In genomic region chr1:155946633-155947219, GRCh38 we compare ENCODE assay signal across 9 cellular contexts. TPM values are rescaled to one million over a fixed set of nuclear protein-coding genes. Genes with fewer than 3 reads are reported as not detected.
DNase-seq lines count a peak whose midpoint lies in the region; ATAC-seq lines count a peak whose summit lies in the region.
"Had no signal": no experiment of that assay in that cellular context is flagged by ENCODE, and none has a peak within 500 bp of the region (broad histone marks: within the 10 kb centered on the region; RNA-seq: fewer than 3 reads in every experiment).

No MANE protein-coding gene starts in this region.

- intact Hi-C loops in activated CD4-positive, alpha-beta T cell treated with anti-CD3 and anti-CD28 coated beads, Interleukin-2, amount 10 ng/mL, durations not matched to agents 24 days and 14 days (cut with micrococcal nuclease): loop anchor here (1.0 kb wide), 3 partner anchors 8 to 31 kb away; partner anchors contain the start of gene KHDC4

- H3K4me3 Mint-ChIP-seq in activated CD4-positive, alpha-beta T cell treated with anti-CD3 and anti-CD28 coated beads, Interleukin-2, amount 10 ng/mL, durations not matched to agents 24 days and 14 days: peak overlapping the region; percentile 64
- peak overlapping the region; percentile 43 for H3K4me3 Mint-ChIP-seq in stimulated activated memory B cell treated with anti-CD40 and anti-IgM and Interleukin-4, amounts not matched to agents 10 μg/mL and 1 μg/mL and 100 μg/mL, for 72 hours

- peak; percentile 55 for DNase-seq in activated CD4-positive, alpha-beta T cell treated with anti-CD3 and anti-CD28 coated beads, Interleukin-2, amount 10 ng/mL, durations not matched to agents 24 days and 14 days
- no peak for DNase-seq in activated CD4-positive, alpha-beta T cell treated with anti-CD3 and anti-CD28 coated beads for 1 hour
- DNase-seq in activated naive CD4-positive, alpha-beta T cell treated with anti-CD3 and anti-CD28 coated beads, Interleukin-2, amount 50 U/mL, for 72 hours (ENCODE audit: low spot score in 2 of 2): no peak
- DNase-seq in Ammon's horn (ENCODE audit: low spot score) (no peak), SKM-1 (lab: John Stamatoyannopoulos, UW; ENCODE audit: unreplicated experiment) (no peak)
- DNase-seq: SHP77 treated with DMSO at 0.1 percent for 48 hours had no signal

- peak; percentile 5 for ATAC-seq in HG03095 (IDR thresholded peaks at IDR 0.05; ENCODE audit: unreplicated experiment)
- ATAC-seq in activated naive CD4-positive, alpha-beta T cell treated with anti-CD3 and anti-CD28 coated beads, Interleukin-2, amount 50 U/mL, for 72 hours: peak; percentile 10 to 13
- ATAC-seq in stimulated activated memory B cell treated with anti-CD40 and anti-IgM and Interleukin-4, amounts not matched to agents 10 μg/mL and 1 μg/mL and 100 μg/mL, for 72 hours: peak; percentile 53
- ATAC-seq in HG03025 (IDR thresholded peaks at IDR 0.05; ENCODE audit: low FRiP score, unreplicated experiment): no peak

- H3K36me3 Mint-ChIP-seq in activated CD4-positive, alpha-beta T cell treated with anti-CD3 and anti-CD28 coated beads, Interleukin-2, amount 10 ng/mL, durations not matched to agents 24 days and 14 days (ENCODE audit: low read depth): peaks cover 50% of the 10 kb centered on the region
- peaks cover 24 to 46% of the 10 kb centered on the region in 2 donors for H3K36me3 Mint-ChIP-seq in activated naive CD4-positive, alpha-beta T cell treated with anti-CD3 and anti-CD28 coated beads, Interleukin-2, amount 50 U/mL, for 72 hours
- H3K36me3 Mint-ChIP-seq in stimulated activated memory B cell treated with anti-CD40 and anti-IgM and Interleukin-4, amounts not matched to agents 10 μg/mL and 1 μg/mL and 100 μg/mL, for 72 hours: peaks cover 45% of the 10 kb centered on the region

- no peaks in the 10 kb centered on the region for H3K27me3 Mint-ChIP-seq in activated CD4-positive, alpha-beta T cell treated with anti-CD3 and anti-CD28 coated beads, Interleukin-2, amount 10 ng/mL, durations not matched to agents 24 days and 14 days
- no peaks in the 10 kb centered on the region for H3K27me3 Mint-ChIP-seq in stimulated activated memory B cell treated with anti-CD40 and anti-IgM and Interleukin-4, amounts not matched to agents 10 μg/mL and 1 μg/mL and 100 μg/mL, for 72 hours

- no peaks in the 10 kb centered on the region for H3K9me3 Mint-ChIP-seq in activated CD4-positive, alpha-beta T cell treated with anti-CD3 and anti-CD28 coated beads, Interleukin-2, amount 10 ng/mL, durations not matched to agents 24 days and 14 days
- H3K9me3 Mint-ChIP-seq in activated naive CD4-positive, alpha-beta T cell treated with anti-CD3 and anti-CD28 coated beads, Interleukin-2, amount 50 U/mL, for 72 hours: no peaks in the 10 kb centered on the region
- H3K9me3 Mint-ChIP-seq in stimulated activated memory B cell treated with anti-CD40 and anti-IgM and Interleukin-4, amounts not matched to agents 10 μg/mL and 1 μg/mL and 100 μg/mL, for 72 hours: no peaks in the 10 kb centered on the region

- peak overlapping the region; percentile 93 for H3K27ac Mint-ChIP-seq in activated CD4-positive, alpha-beta T cell treated with anti-CD3 and anti-CD28 coated beads, Interleukin-2, amount 10 ng/mL, durations not matched to agents 24 days and 14 days
- H3K27ac Mint-ChIP-seq in activated naive CD4-positive, alpha-beta T cell treated with anti-CD3 and anti-CD28 coated beads, Interleukin-2, amount 50 U/mL, for 72 hours: peak overlapping the region; percentile 84 to 94
- peak overlapping the region; percentile 88 for H3K27ac Mint-ChIP-seq in stimulated activated memory B cell treated with anti-CD40 and anti-IgM and Interleukin-4, amounts not matched to agents 10 μg/mL and 1 μg/mL and 100 μg/mL, for 72 hours

- peaks cover 35% of the 10 kb centered on the region for H3K4me1 Mint-ChIP-seq in activated CD4-positive, alpha-beta T cell treated with anti-CD3 and anti-CD28 coated beads, Interleukin-2, amount 10 ng/mL, durations not matched to agents 24 days and 14 days
- peaks cover 86% of the 10 kb centered on the region for H3K4me1 Mint-ChIP-seq in stimulated activated memory B cell treated with anti-CD40 and anti-IgM and Interleukin-4, amounts not matched to agents 10 μg/mL and 1 μg/mL and 100 μg/mL, for 72 hours

RNA-seq across cellular contexts. Expression of gene RXFP4, which starts 5.3 kb away (rescaled TPM):
- not detected in 2 replicates for total RNA-seq in activated CD4-positive, alpha-beta T cell treated with anti-CD3 and anti-CD28 coated beads, Interleukin-2, amount 10 ng/mL, durations not matched to agents 24 days and 14 days
- not detected for total RNA-seq in activated naive CD4-positive, alpha-beta T cell treated with anti-CD3 and anti-CD28 coated beads, Interleukin-2, amount 50 U/mL, for 72 hours

RNA-seq across cellular contexts. Expression of gene KHDC4, which starts 12.5 kb away (rescaled TPM):
- total RNA-seq in activated CD4-positive, alpha-beta T cell treated with anti-CD3 and anti-CD28 coated beads, Interleukin-2, amount 10 ng/mL, durations not matched to agents 24 days and 14 days: 82.9 and 92.2 TPM in 2 replicates
- total RNA-seq in activated naive CD4-positive, alpha-beta T cell treated with anti-CD3 and anti-CD28 coated beads, Interleukin-2, amount 50 U/mL, for 72 hours: 100 to 1,000 TPM in 1 of 2 donors, 10 to 100 TPM in 1; 81.2 to 100 TPM

RNA-seq across cellular contexts. Expression of gene ARHGEF2, which starts 31.6 kb away (rescaled TPM):
- 189 and 198 TPM in 2 replicates for total RNA-seq in activated CD4-positive, alpha-beta T cell treated with anti-CD3 and anti-CD28 coated beads, Interleukin-2, amount 10 ng/mL, durations not matched to agents 24 days and 14 days
- total RNA-seq in activated naive CD4-positive, alpha-beta T cell treated with anti-CD3 and anti-CD28 coated beads, Interleukin-2, amount 50 U/mL, for 72 hours: 100 to 1,000 TPM; 131 to 238 TPM

RNA-seq across cellular contexts. Expression of gene RIT1, which starts 35.6 kb away (rescaled TPM):
- 17.9 and 21.7 TPM in 2 replicates for total RNA-seq in activated CD4-positive, alpha-beta T cell treated with anti-CD3 and anti-CD28 coated beads, Interleukin-2, amount 10 ng/mL, durations not matched to agents 24 days and 14 days
- 10 to 100 TPM; 33.1 to 49.2 TPM for total RNA-seq in activated naive CD4-positive, alpha-beta T cell treated with anti-CD3 and anti-CD28 coated beads, Interleukin-2, amount 50 U/mL, for 72 hours
